Comparison of ENCODE assay signal across 1 cellular context in the genomic region with DNA sequence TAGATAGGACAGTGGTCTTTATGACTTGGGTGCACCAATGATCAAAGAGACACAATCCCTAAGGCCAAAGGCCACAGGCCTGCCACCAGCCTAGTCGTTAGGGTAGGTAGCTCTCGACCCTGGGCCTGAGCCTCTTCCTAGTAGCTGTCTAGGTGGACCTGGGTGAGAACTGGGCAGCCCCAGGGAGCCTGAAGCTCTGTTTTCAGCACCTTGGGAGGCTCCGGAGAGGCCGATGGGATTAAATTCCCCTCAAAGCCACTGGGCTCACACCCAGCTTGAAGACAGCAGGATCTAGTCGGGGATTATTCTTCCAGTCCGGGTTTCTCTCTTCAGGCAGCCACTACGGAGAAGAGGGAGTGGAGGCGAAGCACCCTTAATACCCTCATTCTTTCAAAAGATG.
TF ChIP-seq lines count a peak whose summit lies in the region.

No MANE protein-coding gene starts in this region.

TF ChIP-seq in GM23338, 12 proteins besides CTCF, POLR2A, EP300 and RAD21 (continued from another document):
- TF ChIP-seq, protein P1, sequence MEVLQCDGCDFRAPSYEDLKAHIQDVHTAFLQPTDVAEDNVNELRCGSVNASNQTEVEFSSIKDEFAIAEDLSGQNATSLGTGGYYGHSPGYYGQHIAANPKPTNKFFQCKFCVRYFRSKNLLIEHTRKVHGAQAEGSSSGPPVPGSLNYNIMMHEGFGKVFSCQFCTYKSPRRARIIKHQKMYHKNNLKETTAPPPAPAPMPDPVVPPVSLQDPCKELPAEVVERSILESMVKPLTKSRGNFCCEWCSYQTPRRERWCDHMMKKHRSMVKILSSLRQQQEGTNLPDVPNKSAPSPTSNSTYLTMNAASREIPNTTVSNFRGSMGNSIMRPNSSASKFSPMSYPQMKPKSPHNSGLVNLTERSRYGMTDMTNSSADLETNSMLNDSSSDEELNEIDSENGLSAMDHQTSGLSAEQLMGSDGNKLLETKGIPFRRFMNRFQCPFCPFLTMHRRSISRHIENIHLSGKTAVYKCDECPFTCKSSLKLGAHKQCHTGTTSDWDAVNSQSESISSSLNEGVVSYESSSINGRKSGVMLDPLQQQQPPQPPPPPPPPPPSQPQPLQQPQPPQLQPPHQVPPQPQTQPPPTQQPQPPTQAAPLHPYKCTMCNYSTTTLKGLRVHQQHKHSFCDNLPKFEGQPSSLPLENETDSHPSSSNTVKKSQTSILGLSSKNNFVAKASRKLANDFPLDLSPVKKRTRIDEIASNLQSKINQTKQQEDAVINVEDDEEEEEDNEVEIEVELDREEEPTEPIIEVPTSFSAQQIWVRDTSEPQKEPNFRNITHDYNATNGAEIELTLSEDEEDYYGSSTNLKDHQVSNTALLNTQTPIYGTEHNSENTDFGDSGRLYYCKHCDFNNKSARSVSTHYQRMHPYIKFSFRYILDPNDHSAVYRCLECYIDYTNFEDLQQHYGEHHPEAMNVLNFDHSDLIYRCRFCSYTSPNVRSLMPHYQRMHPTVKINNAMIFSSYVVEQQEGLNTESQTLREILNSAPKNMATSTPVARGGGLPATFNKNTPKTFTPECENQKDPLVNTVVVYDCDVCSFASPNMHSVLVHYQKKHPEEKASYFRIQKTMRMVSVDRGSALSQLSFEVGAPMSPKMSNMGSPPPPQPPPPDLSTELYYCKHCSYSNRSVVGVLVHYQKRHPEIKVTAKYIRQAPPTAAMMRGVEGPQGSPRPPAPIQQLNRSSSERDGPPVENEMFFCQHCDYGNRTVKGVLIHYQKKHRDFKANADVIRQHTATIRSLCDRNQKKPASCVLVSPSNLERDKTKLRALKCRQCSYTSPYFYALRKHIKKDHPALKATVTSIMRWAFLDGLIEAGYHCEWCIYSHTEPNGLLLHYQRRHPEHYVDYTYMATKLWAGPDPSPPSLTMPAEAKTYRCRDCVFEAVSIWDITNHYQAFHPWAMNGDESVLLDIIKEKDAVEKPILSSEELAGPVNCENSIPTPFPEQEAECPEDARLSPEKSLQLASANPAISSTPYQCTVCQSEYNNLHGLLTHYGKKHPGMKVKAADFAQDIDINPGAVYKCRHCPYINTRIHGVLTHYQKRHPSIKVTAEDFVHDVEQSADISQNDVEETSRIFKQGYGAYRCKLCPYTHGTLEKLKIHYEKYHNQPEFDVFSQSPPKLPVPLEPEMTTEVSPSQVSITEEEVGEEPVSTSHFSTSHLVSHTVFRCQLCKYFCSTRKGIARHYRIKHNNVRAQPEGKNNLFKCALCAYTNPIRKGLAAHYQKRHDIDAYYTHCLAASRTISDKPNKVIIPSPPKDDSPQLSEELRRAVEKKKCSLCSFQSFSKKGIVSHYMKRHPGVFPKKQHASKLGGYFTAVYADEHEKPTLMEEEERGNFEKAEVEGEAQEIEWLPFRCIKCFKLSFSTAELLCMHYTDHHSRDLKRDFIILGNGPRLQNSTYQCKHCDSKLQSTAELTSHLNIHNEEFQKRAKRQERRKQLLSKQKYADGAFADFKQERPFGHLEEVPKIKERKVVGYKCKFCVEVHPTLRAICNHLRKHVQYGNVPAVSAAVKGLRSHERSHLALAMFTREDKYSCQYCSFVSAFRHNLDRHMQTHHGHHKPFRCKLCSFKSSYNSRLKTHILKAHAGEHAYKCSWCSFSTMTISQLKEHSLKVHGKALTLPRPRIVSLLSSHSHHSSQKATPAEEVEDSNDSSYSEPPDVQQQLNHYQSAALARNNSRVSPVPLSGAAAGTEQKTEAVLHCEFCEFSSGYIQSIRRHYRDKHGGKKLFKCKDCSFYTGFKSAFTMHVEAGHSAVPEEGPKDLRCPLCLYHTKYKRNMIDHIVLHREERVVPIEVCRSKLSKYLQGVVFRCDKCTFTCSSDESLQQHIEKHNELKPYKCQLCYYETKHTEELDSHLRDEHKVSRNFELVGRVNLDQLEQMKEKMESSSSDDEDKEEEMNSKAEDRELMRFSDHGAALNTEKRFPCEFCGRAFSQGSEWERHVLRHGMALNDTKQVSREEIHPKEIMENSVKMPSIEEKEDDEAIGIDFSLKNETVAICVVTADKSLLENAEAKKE (CRISPR knock-in tag; IDR thresholded peaks at IDR 0.05): no peak
- TF ChIP-seq JUNB (IDR thresholded peaks at IDR 0.05; ENCODE audit: unreplicated experiment): no peak
- no peak for TF ChIP-seq POLR2AphosphoS5 (IDR thresholded peaks at IDR 0.05; ENCODE audit: low read depth)
- TF ChIP-seq ZNF114 (CRISPR knock-in tag; IDR thresholded peaks at IDR 0.05): no peak
